In genomic region chr10:45513586-45513985, GRCh38 we compare ENCODE assay signal across 20 cellular contexts.
"Had no signal": no experiment of that assay in that cellular context is flagged by ENCODE, and none has a peak within 500 bp of the region (broad histone marks: within the 10 kb centered on the region; RNA-seq: fewer than 3 reads in every experiment).

No MANE protein-coding gene starts in this region.

- H3K9me3 Mint-ChIP-seq: activated CD4-positive, alpha-beta T cell treated with anti-CD3 and anti-CD28 coated beads, Interleukin-2, amount 10 ng/mL, durations not matched to agents 24 days and 14 days; activated naive CD8-positive, alpha-beta T cell treated with anti-CD3 and anti-CD28 coated beads, Interleukin-2, amount 10 ng/mL, durations not matched to agents 7 days and 5 days; activated T-cell treated with anti-CD3 and anti-CD28 coated beads, Interleukin-2, amount 50 U/mL, for 24 hours; activated T-helper 2 cell treated with anti-CD3 and anti-CD28 coated beads, Interferon-gamma antibody, Interleukin-2, Interleukin-4, amounts not matched to agents 10 μg/mL and 5 μg/mL and 100 μg/mL, durations not matched to agents 14 hours and 24 hours and 36 hours; immature natural killer cell; natural killer cell; T-helper 1 cell treated with Interleukin-12 subunit alpha and Interleukin-12 subunit beta and Interleukin-4 antibody, amounts not matched to agents 30 μg/mL and 1 μg/mL, for 36 hours; type B pancreatic cell had no signal

- H3K36me3 ChIP-seq: gastrocnemius medialis, stomach had no signal

- H3K4me1 Mint-ChIP-seq: activated CD4-positive, alpha-beta T cell treated with anti-CD3 and anti-CD28 coated beads, Interleukin-2, amount 10 ng/mL, durations not matched to agents 24 days and 14 days had no signal

- H3K9me3 ChIP-seq: gastrocnemius medialis, stomach, testis had no signal

- DNase-seq: activated CD4-positive, alpha-beta T cell treated with anti-CD3 and anti-CD28 coated beads, Interleukin-2, amount 10 ng/mL, durations not matched to agents 24 days and 14 days; activated CD8-positive, alpha-beta T cell treated with anti-CD3 and anti-CD28 coated beads, Interleukin-2, amount 10 ng/mL, durations not matched to agents 7 days and 5 days; activated naive CD4-positive, alpha-beta T cell treated with Interleukin-2 at 50 U/mL for 16 hours; activated naive CD8-positive, alpha-beta T cell treated with anti-CD3 and anti-CD28 coated beads, Interleukin-2, amount 10 ng/mL, durations not matched to agents 7 days and 5 days; activated T-cell treated with anti-CD3 and anti-CD28 coated beads, Interleukin-2, amount 50 U/mL, for 24 hours; immature natural killer cell; left cardiac atrium; natural killer cell; right cardiac atrium; stimulated activated CD4-positive, alpha-beta T cell treated with anti-CD3 and anti-CD28 coated beads, Interleukin-15, amount 100 ng/mL, for 24 hours; stimulated activated CD4-positive, alpha-beta T cell treated with anti-CD3 and anti-CD28 coated beads, Interleukin-4, amount 100 ng/mL, for 1 hour; stomach; testis had no signal

- H3K27me3 Mint-ChIP-seq: activated CD4-positive, alpha-beta T cell treated with anti-CD3 and anti-CD28 coated beads, Interleukin-2, amount 10 ng/mL, durations not matched to agents 24 days and 14 days; activated naive CD8-positive, alpha-beta T cell treated with anti-CD3 and anti-CD28 coated beads, Interleukin-2, amount 10 ng/mL, durations not matched to agents 7 days and 5 days; activated T-cell treated with anti-CD3 and anti-CD28 coated beads, Interleukin-2, amount 50 U/mL, for 24 hours; brain; type B pancreatic cell had no signal

- FAIRE-seq: colon had no signal

- H3K4me1 ChIP-seq: testis had no signal

- H3K27ac ChIP-seq: gastrocnemius medialis, skin epidermis, stomach, testis had no signal

- H3K36me3 Mint-ChIP-seq: activated naive CD8-positive, alpha-beta T cell treated with anti-CD3 and anti-CD28 coated beads, Interleukin-2, amount 10 ng/mL, durations not matched to agents 7 days and 5 days; immature natural killer cell; natural killer cell; type B pancreatic cell had no signal

- H3K4me3 ChIP-seq: gastrocnemius medialis, skin epidermis, stomach, testis had no signal

- H3K27me3 ChIP-seq: gastrocnemius medialis, stomach, testis had no signal

- H3K4me3 Mint-ChIP-seq: activated CD4-positive, alpha-beta T cell treated with anti-CD3 and anti-CD28 coated beads, Interleukin-2, amount 10 ng/mL, durations not matched to agents 24 days and 14 days; activated CD8-positive, alpha-beta T cell treated with anti-CD3 and anti-CD28 coated beads, Interleukin-2, amount 10 ng/mL, durations not matched to agents 7 days and 5 days; activated naive CD8-positive, alpha-beta T cell treated with anti-CD3 and anti-CD28 coated beads, Interleukin-2, amount 10 ng/mL, durations not matched to agents 7 days and 5 days; activated T-cell treated with anti-CD3 and anti-CD28 coated beads, Interleukin-2, amount 50 U/mL, for 24 hours; immature natural killer cell; natural killer cell; T-helper 1 cell treated with Interleukin-12 subunit alpha and Interleukin-12 subunit beta and Interleukin-4 antibody, amounts not matched to agents 30 μg/mL and 1 μg/mL, for 36 hours; type B pancreatic cell had no signal

- H3K27ac Mint-ChIP-seq: activated CD4-positive, alpha-beta T cell treated with anti-CD3 and anti-CD28 coated beads, Interleukin-2, amount 10 ng/mL, durations not matched to agents 24 days and 14 days; activated CD8-positive, alpha-beta T cell treated with anti-CD3 and anti-CD28 coated beads, Interleukin-2, amount 10 ng/mL, durations not matched to agents 7 days and 5 days; activated naive CD8-positive, alpha-beta T cell treated with anti-CD3 and anti-CD28 coated beads, Interleukin-2, amount 10 ng/mL, durations not matched to agents 7 days and 5 days; activated T-cell treated with anti-CD3 and anti-CD28 coated beads, Interleukin-2, amount 50 U/mL, for 24 hours; activated T-helper 2 cell treated with anti-CD3 and anti-CD28 coated beads, Interferon-gamma antibody, Interleukin-2, Interleukin-4, amounts not matched to agents 10 μg/mL and 5 μg/mL and 100 μg/mL, durations not matched to agents 14 hours and 24 hours and 36 hours; natural killer cell; T-helper 1 cell treated with Interleukin-12 subunit alpha and Interleukin-12 subunit beta and Interleukin-4 antibody, amounts not matched to agents 30 μg/mL and 1 μg/mL, for 36 hours; type B pancreatic cell had no signal
